Comparison of ENCODE assay signal across 26 cellular contexts in the genomic region with DNA sequence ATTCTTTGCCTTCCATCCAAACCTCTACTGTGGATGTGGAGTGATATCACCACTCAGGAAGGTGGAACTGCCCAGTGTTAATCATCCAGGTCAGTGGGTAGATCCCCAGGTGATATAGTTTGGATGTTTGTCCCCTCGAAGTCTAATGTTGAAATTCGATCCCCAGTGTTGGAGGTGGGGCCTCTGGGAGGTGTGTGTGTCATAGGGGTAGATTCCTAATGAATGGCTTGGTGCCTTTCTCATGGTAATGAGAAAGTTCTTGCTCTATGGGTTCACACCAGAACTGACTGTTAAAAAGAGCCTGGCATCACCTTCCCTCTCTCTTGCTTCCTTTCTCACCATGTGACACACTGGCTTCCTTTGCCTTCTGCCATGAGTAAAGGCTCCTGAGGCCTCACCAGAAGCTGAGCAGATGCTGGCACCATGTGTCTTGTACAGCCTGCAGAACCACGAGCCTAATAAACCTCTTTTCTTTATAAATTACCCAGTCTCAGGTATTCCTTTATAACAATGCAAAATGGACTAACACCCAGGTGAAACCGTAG. TPM values are rescaled to one million over a fixed set of nuclear protein-coding genes. Genes with fewer than 3 reads are reported as not detected.
"Had no signal": no experiment of that assay in that cellular context is flagged by ENCODE, and none has a peak within 500 bp of the region (broad histone marks: within the 10 kb centered on the region; RNA-seq: fewer than 3 reads in every experiment).

No MANE protein-coding gene starts in this region.

- H3K9me3 ChIP-seq: adrenal gland, uterus had no signal

- H3K4me3 Mint-ChIP-seq: activated CD4-positive, alpha-beta memory T cell treated with anti-CD3 and anti-CD28 coated beads for 36 hours; activated T-helper 1 cell treated with anti-CD3 and anti-CD28 coated beads, Interleukin-12 subunit alpha, Interleukin-12 subunit beta, Interleukin-2, Interleukin-4 antibody, amounts not matched to agents 30 ng/mL and 10 ng/mL and 1 ng/mL, durations not matched to agents 14 hours and 24 hours and 36 hours; memory B cell; natural killer cell treated with Interleukin-12 subunit alpha and Interleukin-12 subunit beta and Interleukin-15 and Interleukin-18, amount 100 ng/mL, for 72 hours had no signal

- DNase-seq: activated CD4-positive, alpha-beta memory T cell treated with anti-CD3 and anti-CD28 coated beads for 36 hours; activated gamma-delta T cell treated with Interleukin-2 at 50 U/mL for 16 hours; activated T-cell treated with anti-CD3 and anti-CD28 coated beads for 4 hours; adrenal gland; dermis blood vessel endothelial cell; effector memory CD4-positive, alpha-beta T cell; foreskin melanocyte; glutamatergic neuron; hypothalamus; left ventricle myocardium superior; posterior cingulate gyrus; retina; stimulated activated CD4-positive, alpha-beta T cell treated with anti-CD3 and anti-CD28 coated beads, Interleukin-1b, Interleukin-23, amount 100 ng/mL, for 48 hours; stimulated activated CD8-positive, alpha-beta memory T cell treated with anti-CD3 and anti-CD28 coated beads, Interleukin-4, amount 100 ng/mL, for 48 hours; stimulated activated naive CD4-positive, alpha-beta T cell treated with Interleukin-2 at 50 U/mL for 16 hours; SW 1271; uterus; WERI-Rb-1 had no signal

- H3K36me3 ChIP-seq: adrenal gland, cardiac muscle cell, tibial nerve, uterus, WERI-Rb-1 had no signal

- H3K27me3 ChIP-seq: tibial nerve, uterus had no signal

- H3K4me3 ChIP-seq: adrenal gland, cardiac muscle cell, tibial nerve, uterus had no signal

- H3K36me3 Mint-ChIP-seq: activated CD4-positive, alpha-beta memory T cell treated with anti-CD3 and anti-CD28 coated beads for 36 hours; memory B cell; natural killer cell treated with Interleukin-12 subunit alpha and Interleukin-12 subunit beta and Interleukin-15 and Interleukin-18, amount 100 ng/mL, for 72 hours had no signal

- H3K9me3 Mint-ChIP-seq: activated T-helper 1 cell treated with anti-CD3 and anti-CD28 coated beads, Interleukin-12 subunit alpha, Interleukin-12 subunit beta, Interleukin-2, Interleukin-4 antibody, amounts not matched to agents 30 ng/mL and 10 ng/mL and 1 ng/mL, durations not matched to agents 14 hours and 24 hours and 36 hours; memory B cell; natural killer cell treated with Interleukin-12 subunit alpha and Interleukin-12 subunit beta and Interleukin-15 and Interleukin-18, amount 100 ng/mL, for 72 hours had no signal

- ATAC-seq: activated naive CD4-positive, alpha-beta T cell treated with anti-CD3 and anti-CD28 coated beads, Interleukin-2, amount 50 U/mL, for 72 hours; left ventricle myocardium superior; natural killer cell treated with Interleukin-12 subunit alpha and Interleukin-12 subunit beta and Interleukin-15 and Interleukin-18, amount 100 ng/mL, for 72 hours had no signal

- H3K4me1 ChIP-seq: adrenal gland, tibial nerve, uterus had no signal

- H3K27ac ChIP-seq: adrenal gland, cardiac muscle cell, tibial nerve, uterus, WERI-Rb-1 had no signal

- H3K4me1 Mint-ChIP-seq: memory B cell had no signal

- H3K27ac Mint-ChIP-seq: activated CD4-positive, alpha-beta memory T cell treated with anti-CD3 and anti-CD28 coated beads for 36 hours; activated naive CD4-positive, alpha-beta T cell treated with anti-CD3 and anti-CD28 coated beads, Interleukin-2, amount 50 U/mL, for 72 hours; activated T-helper 1 cell treated with anti-CD3 and anti-CD28 coated beads, Interleukin-12 subunit alpha, Interleukin-12 subunit beta, Interleukin-2, Interleukin-4 antibody, amounts not matched to agents 30 ng/mL and 10 ng/mL and 1 ng/mL, durations not matched to agents 14 hours and 24 hours and 36 hours; memory B cell; natural killer cell treated with Interleukin-12 subunit alpha and Interleukin-12 subunit beta and Interleukin-15 and Interleukin-18, amount 100 ng/mL, for 72 hours had no signal

RNA-seq across cellular contexts. Expression of a gene that starts 6.8 kb away (rescaled TPM):
- total RNA-seq: activated CD4-positive, alpha-beta memory T cell treated with anti-CD3 and anti-CD28 coated beads for 36 hours; activated naive CD4-positive, alpha-beta T cell treated with anti-CD3 and anti-CD28 coated beads, Interleukin-2, amount 50 U/mL, for 72 hours; activated T-helper 1 cell treated with anti-CD3 and anti-CD28 coated beads, Interleukin-12 subunit alpha, Interleukin-12 subunit beta, Interleukin-2, Interleukin-4 antibody, amounts not matched to agents 30 ng/mL and 10 ng/mL and 1 ng/mL, durations not matched to agents 14 hours and 24 hours and 36 hours; left ventricle myocardium superior; natural killer cell treated with Interleukin-12 subunit alpha and Interleukin-12 subunit beta and Interleukin-15 and Interleukin-18, amount 100 ng/mL, for 72 hours; subcutaneous adipose tissue; T-helper 2 cell treated with Interferon-gamma antibody and Interleukin-4, amounts not matched to agents 100 ng/mL and 5 ng/mL, for 36 hours had no signal
